In the genomic region with DNA sequence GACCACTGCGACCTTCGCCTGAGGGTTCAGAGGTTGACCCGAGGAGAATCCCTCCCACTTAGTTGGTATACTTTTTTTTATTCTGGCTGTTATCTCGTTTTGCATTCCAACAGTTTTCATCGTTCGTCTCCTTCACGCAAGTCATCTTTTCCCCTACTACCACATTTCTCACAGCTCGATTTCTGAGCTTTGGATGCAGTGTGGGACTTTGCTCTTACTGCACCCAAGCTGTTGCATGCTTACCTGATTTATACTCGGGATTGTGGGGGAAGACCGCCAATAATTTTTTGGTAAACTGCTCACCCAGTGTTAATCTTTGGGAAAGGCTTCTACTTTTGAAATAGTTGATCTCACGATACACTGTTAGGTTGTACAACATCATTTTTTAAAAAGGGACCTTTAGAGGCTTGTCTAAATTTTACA, we compare ENCODE assay signal across 7 cellular contexts. TPM values are rescaled to one million over a fixed set of nuclear protein-coding genes. Genes with fewer than 3 reads are reported as not detected.
A peak's percentile ranks its signal among the peaks of the same experiment; 100 is the strongest.
DNase-seq lines count a peak whose midpoint lies in the region; ATAC-seq and TF ChIP-seq lines count a peak whose summit lies in the region.

No MANE protein-coding gene starts in this region.

- H3K4me2 ChIP-seq in HCT116 (ENCODE audit: low read length) (peak overlapping the region; percentile 93), smooth muscle cell (peak overlapping the region; percentile 86)

- no peaks in the 10 kb centered on the region for H3F3A ChIP-seq in smooth muscle cell (ENCODE audit: low read depth)

- H3K27me3 ChIP-seq in HCT116 (ENCODE audit: insufficient read depth, low read length): no peaks in the 10 kb centered on the region
- H3K27me3 ChIP-seq in WERI-Rb-1 (ENCODE audit: insufficient read depth, low read depth, severe bottlenecking): no peaks in the 10 kb centered on the region
- H3K27me3 ChIP-seq in right cardiac atrium (ENCODE audit: control insufficient read depth, insufficient read depth): no peaks in the 10 kb centered on the region
- H3K27me3 ChIP-seq in smooth muscle cell (ENCODE audit: low read depth): no peaks in the 10 kb centered on the region

- in situ Hi-C loops in GM13977 (cut with MboI; ENCODE audit: low pct_unique_long_range_greater_than_20kb, low sequenced_read_pairs, unreplicated experiment): no loop called here

- peak overlapping the region; percentile 72 for H3K9ac ChIP-seq in HCT116 (ENCODE audit: low read length)
- peak overlapping the region; percentile 98 for H3K9ac ChIP-seq in smooth muscle cell (ENCODE audit: low read depth)

- H3K9me2 ChIP-seq in HCT116 (ENCODE audit: insufficient read depth): no peaks in the 10 kb centered on the region

- H4K20me1 ChIP-seq in HCT116 (ENCODE audit: insufficient read depth) (no peaks in the 10 kb centered on the region), smooth muscle cell (ENCODE audit: low read depth) (peaks cover 49% of the 10 kb centered on the region)

- BruUV-seq in HCT116 (replicated peaks; lab: Mats Ljungman, UMichigan): no TSS peak

- no peaks in the 10 kb centered on the region for H3K9me3 ChIP-seq in HCT116 (ENCODE audit: control insufficient read depth in 1 of 2, insufficient read depth in 1 of 2, low read depth in 1 of 2, low read length in 2 of 2)
- no peaks in the 10 kb centered on the region for H3K9me3 ChIP-seq in WERI-Rb-1 (ENCODE audit: severe bottlenecking)
- H3K9me3 ChIP-seq in right cardiac atrium (ENCODE audit: control insufficient read depth, low read length): no peaks in the 10 kb centered on the region
- H3K9me3 ChIP-seq in smooth muscle cell (replicated peaks; ENCODE audit: low read depth): no peaks in the 10 kb centered on the region

- TF ChIP-seq POLR2A in HCT116 (IDR thresholded peaks at IDR 0.05; ENCODE audit: borderline replicate concordance, extremely low read depth, insufficient read depth, insufficient read length): no peak

- ATAC-seq in HCT116 (no peak), right cardiac atrium (no peak), HG03469 (IDR thresholded peaks at IDR 0.05; ENCODE audit: unreplicated experiment) (no peak)

- RAD21 ChIA-PET in HCT116 (lab: Charles Lee; ENCODE audit: low non-redundant PET in 1 of 2, low total read pairs in 2 of 2, uncharacterized antibody in 2 of 2, unreplicated experiment in 2 of 2): no interaction called here

- WGBS in right cardiac atrium: 3% methylated on average over 11 of the region's 11 CpGs
- WGBS in smooth muscle cell (ENCODE audit: low lambda C conversion rate): 7% methylated on average over 11 of the region's 11 CpGs

- no peak for TF ChIP-seq RAD21 in HCT116 (IDR thresholded peaks at IDR 0.05; ENCODE audit: low read depth)

- no peaks in the 10 kb centered on the region for H3K36me3 ChIP-seq in HCT116 (ENCODE audit: control insufficient read depth in 1 of 2, insufficient read depth in 2 of 2, low read length in 2 of 2)
- H3K36me3 ChIP-seq in WERI-Rb-1: no peaks in the 10 kb centered on the region; the same call in 1 of the 2 replicates
- no peaks in the 10 kb centered on the region for H3K36me3 ChIP-seq in smooth muscle cell (ENCODE audit: low read depth)

- H3K79me2 ChIP-seq in HCT116 (ENCODE audit: insufficient read depth, low read length) (peaks cover 45% of the 10 kb centered on the region), smooth muscle cell (ENCODE audit: low read depth) (peaks cover 55% of the 10 kb centered on the region)

- TF ChIP-seq CTCF in HCT116 (IDR thresholded peaks at IDR 0.05 in 2 of 3, conservative IDR thresholded peaks at IDR 0.05 in 1 of 3; ENCODE audit: borderline replicate concordance in 1 of 3, insufficient read depth in 1 of 3, low read depth in 2 of 3, low read length in 2 of 3): no peak
- no peak for TF ChIP-seq CTCF in WERI-Rb-1 (IDR thresholded peaks at IDR 0.05; ENCODE audit: low read depth, low read length)
- TF ChIP-seq CTCF in smooth muscle cell (IDR thresholded peaks at IDR 0.05; ENCODE audit: borderline replicate concordance, insufficient read depth, poor library complexity, severe bottlenecking): no peak
- TF ChIP-seq CTCF in GM13977 (IDR thresholded peaks at IDR 0.05; ENCODE audit: extremely low read depth, insufficient read depth, missing control alignments): no peak

- POLR2A ChIA-PET in HCT116 (lab: Charles Lee): no interaction called here

- CTCF ChIA-PET in HCT116 (lab: Charles Lee): interaction anchor here (1.4 kb wide), 1 partner anchor 418 kb away, joined by 7 read pairs; no protein-coding TSS in a partner anchor

- H3K4me1 ChIP-seq in HCT116 (ENCODE audit: control insufficient read depth in 1 of 2, insufficient read depth in 2 of 2, low read length in 2 of 2) (peaks cover 6 to 16% of the 10 kb centered on the region in 2 experiments; a peak in 3 of 4 replicates), right cardiac atrium (ENCODE audit: control insufficient read depth, insufficient read depth, low read length) (no peaks in the 10 kb centered on the region), smooth muscle cell (ENCODE audit: low read depth) (peaks cover 26% of the 10 kb centered on the region)

- DNase-seq in HCT116 (ENCODE audit: low read depth, low spot score) (no peak), WERI-Rb-1 (no peak), right cardiac atrium (no peak), smooth muscle cell (lab: John Stamatoyannopoulos, UW; ENCODE audit: unreplicated experiment) (no peak), OCI-M2 (lab: John Stamatoyannopoulos, UW; ENCODE audit: unreplicated experiment) (no peak), GM13977 (ENCODE audit: low spot score) (no peak)

- H2AFZ ChIP-seq in HCT116 (ENCODE audit: low read depth, low read length, poor library complexity, severe bottlenecking) (no peak overlapping the region), smooth muscle cell (ENCODE audit: low read depth) (no peak overlapping the region)

- H3K4me3 ChIP-seq in HCT116 (replicated peaks in 1 of 2; ENCODE audit: low read depth in 1 of 2, low read length in 2 of 2): peak overlapping the region; percentile 90 to 92
- H3K4me3 ChIP-seq in WERI-Rb-1 (ENCODE audit: low read depth, low read length): peak overlapping the region; percentile 67
- peak overlapping the region; percentile 77 for H3K4me3 ChIP-seq in right cardiac atrium (ENCODE audit: low read length)
- peak overlapping the region; percentile 77 for H3K4me3 ChIP-seq in smooth muscle cell

- intact Hi-C loops in HCT116 (cut with micrococcal nuclease) (no loop called here), right cardiac atrium (cut with DNase I) (no loop called here)

- H3K27ac ChIP-seq in HCT116 (ENCODE audit: low read depth, low read length): peak overlapping the region; percentile 50
- peak overlapping the region; percentile 83 for H3K27ac ChIP-seq in WERI-Rb-1
- H3K27ac ChIP-seq in right cardiac atrium (ENCODE audit: low read length): peak overlapping the region; percentile 82
- H3K27ac ChIP-seq in smooth muscle cell (ENCODE audit: low read depth): peak overlapping the region; percentile 99

TF ChIP-seq in HCT116, 20 proteins besides CTCF, POLR2A, EP300 and RAD21:
- TF ChIP-seq EZH2 (IDR thresholded peaks at IDR 0.05): no peak
- no peak for TF ChIP-seq CBX3 (IDR thresholded peaks at IDR 0.05; ENCODE audit: low read depth)
- TF ChIP-seq, protein P1, sequence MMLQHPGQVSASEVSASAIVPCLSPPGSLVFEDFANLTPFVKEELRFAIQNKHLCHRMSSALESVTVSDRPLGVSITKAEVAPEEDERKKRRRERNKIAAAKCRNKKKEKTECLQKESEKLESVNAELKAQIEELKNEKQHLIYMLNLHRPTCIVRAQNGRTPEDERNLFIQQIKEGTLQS (IDR thresholded peaks at IDR 0.05): no peak
- TF ChIP-seq, protein P2, sequence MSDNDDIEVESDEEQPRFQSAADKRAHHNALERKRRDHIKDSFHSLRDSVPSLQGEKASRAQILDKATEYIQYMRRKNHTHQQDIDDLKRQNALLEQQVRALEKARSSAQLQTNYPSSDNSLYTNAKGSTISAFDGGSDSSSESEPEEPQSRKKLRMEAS (IDR thresholded peaks at IDR 0.05): no peak
- TF ChIP-seq YY1 (IDR thresholded peaks at IDR 0.05; ENCODE audit: extremely low read depth, insufficient replicate concordance, low read depth, low read length): no peak
- TF ChIP-seq REST (IDR thresholded peaks at IDR 0.05; ENCODE audit: low read depth): no peak
TF ChIP-seq in HCT116: peak in this region for 0.

RNA-seq across cellular contexts. Expression of gene TBC1D23, which starts 0.7 kb away (rescaled TPM):
- total RNA-seq in HCT116 (2021; ENCODE audit: unreplicated experiment) (21.9 TPM), right cardiac atrium (10 to 100 TPM; 26.1 to 37.4 (median 32.3) TPM), smooth muscle cell (77.7 and 120 TPM in 2 replicates)
- 8.6 TPM in 2 replicates for polyA plus RNA-seq in HCT116 (2012)
- polyA plus RNA-seq in right cardiac atrium (15.0 TPM), smooth muscle cell (30.0 and 36.0 TPM in 2 replicates)
